28 cellular contexts compared by ENCODE assay signal in genomic region chr3:49617390-49618013, GRCh38.
"Had no signal": no experiment of that assay in that cellular context is flagged by ENCODE, and none has a peak within 500 bp of the region (broad histone marks: within the 10 kb centered on the region; RNA-seq: fewer than 3 reads in every experiment).

No MANE protein-coding gene starts in this region.

- H3K9ac ChIP-seq: KMS-11, SK-N-SH had no signal

- H3K27ac ChIP-seq: brain microvascular endothelial cell, KMS-11, Peyer's patch, RWPE1, SJCRH30, VCaP had no signal

- H3K27me3 ChIP-seq: brain microvascular endothelial cell, Peyer's patch, SJCRH30 had no signal

- H3K27ac Mint-ChIP-seq: activated CD4-positive, alpha-beta memory T cell treated with anti-CD3 and anti-CD28 coated beads for 36 hours; activated CD4-positive, alpha-beta T cell treated with anti-CD3 and anti-CD28 coated beads, Interleukin-2, amount 10 ng/mL, durations not matched to agents 7 days and 5 days; activated naive CD4-positive, alpha-beta T cell treated with anti-CD3 and anti-CD28 coated beads, Interleukin-2, amount 50 U/mL, for 72 hours; activated naive CD8-positive, alpha-beta T cell treated with anti-CD3 and anti-CD28 coated beads, Interleukin-2, amount 50 U/mL, for 24 hours had no signal

- FAIRE-seq: astrocyte had no signal

- H3K4me2 ChIP-seq: KMS-11, SK-N-SH had no signal

- DNase-seq: activated CD4-positive, alpha-beta memory T cell treated with anti-CD3 and anti-CD28 coated beads for 36 hours; activated CD4-positive, alpha-beta T cell treated with anti-CD3 and anti-CD28 coated beads, Interleukin-2, amount 10 ng/mL, durations not matched to agents 7 days and 5 days; activated CD4-positive, CD25-positive, alpha-beta regulatory T cell; activated naive CD4-positive, alpha-beta T cell treated with Interleukin-2 at 50 U/mL for 16 hours; activated naive CD8-positive, alpha-beta T cell treated with anti-CD3 and anti-CD28 coated beads, Interleukin-2, amount 50 U/mL, for 24 hours; activated T-cell treated with anti-CD3 and anti-CD28 coated beads, Interleukin-2, amount 50 U/mL, for 1 hour; amygdala; brain microvascular endothelial cell; NCI-H1092; NCI-H1417; NCI-H1694; NCI-H2029; NCI-H2107; NCI-H345; NCI-H510A; NCI-H526 treated with DMSO at 0.1 percent for 48 hours; NCI-H82; OCI-M1; Peyer's patch; Right ventricle myocardium superior; SJCRH30; SK-N-SH; T-helper 1 cell had no signal

- H3K36me3 Mint-ChIP-seq: activated CD4-positive, alpha-beta memory T cell treated with anti-CD3 and anti-CD28 coated beads for 36 hours; activated naive CD4-positive, alpha-beta T cell treated with anti-CD3 and anti-CD28 coated beads, Interleukin-2, amount 50 U/mL, for 72 hours had no signal

- H3K27me3 Mint-ChIP-seq: activated CD4-positive, alpha-beta memory T cell treated with anti-CD3 and anti-CD28 coated beads for 36 hours had no signal

- H3K4me1 ChIP-seq: Peyer's patch, SJCRH30 had no signal

- ATAC-seq: activated naive CD4-positive, alpha-beta T cell treated with anti-CD3 and anti-CD28 coated beads, Interleukin-2, amount 50 U/mL, for 72 hours; activated naive CD8-positive, alpha-beta T cell treated with anti-CD3 and anti-CD28 coated beads, Interleukin-2, amount 50 U/mL, for 24 hours had no signal

- H3K4me1 Mint-ChIP-seq: activated CD4-positive, alpha-beta T cell treated with anti-CD3 and anti-CD28 coated beads, Interleukin-2, amount 10 ng/mL, durations not matched to agents 7 days and 5 days; activated naive CD8-positive, alpha-beta T cell treated with anti-CD3 and anti-CD28 coated beads, Interleukin-2, amount 50 U/mL, for 24 hours had no signal

- H3K9me3 ChIP-seq: Peyer's patch, SJCRH30, SK-N-SH had no signal

- H3K9me3 Mint-ChIP-seq: activated CD4-positive, alpha-beta T cell treated with anti-CD3 and anti-CD28 coated beads, Interleukin-2, amount 10 ng/mL, durations not matched to agents 7 days and 5 days had no signal

- H3K4me3 Mint-ChIP-seq: activated CD4-positive, alpha-beta memory T cell treated with anti-CD3 and anti-CD28 coated beads for 36 hours; activated CD4-positive, alpha-beta T cell treated with anti-CD3 and anti-CD28 coated beads, Interleukin-2, amount 10 ng/mL, durations not matched to agents 7 days and 5 days; activated naive CD8-positive, alpha-beta T cell treated with anti-CD3 and anti-CD28 coated beads, Interleukin-2, amount 50 U/mL, for 24 hours had no signal
